In the genomic region with DNA sequence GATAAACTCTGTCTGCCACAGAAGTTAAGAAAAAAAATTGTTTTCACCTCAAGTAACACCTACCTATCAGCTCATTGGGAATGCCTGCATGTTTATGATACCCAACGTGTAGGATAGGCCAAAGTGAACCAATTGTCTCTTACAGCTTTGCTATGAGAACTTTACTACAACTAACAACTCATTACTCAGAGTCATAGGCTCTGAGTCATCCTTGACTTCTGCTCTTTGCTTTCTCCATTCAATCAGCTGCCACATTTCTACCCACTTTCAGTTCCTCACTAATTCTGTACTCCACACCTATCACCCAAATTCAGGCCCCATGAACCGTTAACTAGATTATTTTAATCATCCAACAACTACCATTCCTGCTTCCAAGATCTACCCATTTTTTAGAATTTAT, we compare ENCODE assay signal across 10 cellular contexts.
DNase-seq lines count a peak whose midpoint lies in the region; ATAC-seq and TF ChIP-seq lines count a peak whose summit lies in the region.
"Had no signal": no experiment of that assay in that cellular context is flagged by ENCODE, and none has a peak within 500 bp of the region (broad histone marks: within the 10 kb centered on the region; RNA-seq: fewer than 3 reads in every experiment).

No MANE protein-coding gene starts in this region.

- H3K4me3 ChIP-seq in fibroblast of the aortic adventitia (ENCODE audit: low read depth, low read length) (no peak overlapping the region), tibial nerve (no peak overlapping the region)

- no peaks in the 10 kb centered on the region for H3K4me1 ChIP-seq in tibial nerve

- POLR2A ChIA-PET in GM10248 (lab: Yijun Ruan, JAX), result no interaction called here
- POLR2A ChIA-PET in activated CD8-positive, alpha-beta T cell treated with anti-CD3 and anti-CD28 coated beads, Interleukin-2, amount 10 ng/mL, durations not matched to agents 7 days and 5 days (lab: Charles Lee), result no interaction called here

- TF ChIP-seq CTCF in GM10248 (IDR thresholded peaks at IDR 0.05; ENCODE audit: control extremely low read depth, extremely low read depth, low read depth, missing control alignments) (no peak), fibroblast of the aortic adventitia (IDR thresholded peaks at IDR 0.05; ENCODE audit: insufficient read depth, low read length) (no peak), tibial nerve (IDR thresholded peaks at IDR 0.05) (no peak)

- H3K36me3 ChIP-seq in tibial nerve, result no peaks in the 10 kb centered on the region

- no peak overlapping the region for H3K27ac ChIP-seq in tibial nerve

- 50 to 60% methylated on average over 2 of the region's 2 CpGs for whole genome bisulfite sequencing in tibial nerve, 2 donors

- H3K9me3 ChIP-seq in tibial nerve, result no peaks in the 10 kb centered on the region

- TF ChIP-seq EP300 in tibial nerve (IDR thresholded peaks at IDR 0.05), result no peak

- H3K27me3 ChIP-seq in tibial nerve, result no peaks in the 10 kb centered on the region

- no peak overlapping the region for H3K4me3 Mint-ChIP-seq in activated CD8-positive, alpha-beta T cell treated with anti-CD3 and anti-CD28 coated beads, Interleukin-2, amount 10 ng/mL, durations not matched to agents 7 days and 5 days

- ATAC-seq in GM21576 (IDR thresholded peaks at IDR 0.05; ENCODE audit: unreplicated experiment), result peak; percentile 97
- ATAC-seq in HG03469 (IDR thresholded peaks at IDR 0.05; ENCODE audit: unreplicated experiment), result peak; percentile 92
- ATAC-seq in activated CD8-positive, alpha-beta T cell treated with anti-CD3 and anti-CD28 coated beads, Interleukin-2, amount 10 ng/mL, durations not matched to agents 7 days and 5 days, result no peak

- no peak overlapping the region for H3K27ac Mint-ChIP-seq in activated CD8-positive, alpha-beta T cell treated with anti-CD3 and anti-CD28 coated beads, Interleukin-2, amount 10 ng/mL, durations not matched to agents 7 days and 5 days

- no peaks in the 10 kb centered on the region for H3K36me3 Mint-ChIP-seq in activated CD8-positive, alpha-beta T cell treated with anti-CD3 and anti-CD28 coated beads, Interleukin-2, amount 10 ng/mL, durations not matched to agents 7 days and 5 days (ENCODE audit: low read depth)

- DNase-seq in GM10248 (ENCODE audit: extremely low spot score) (peak; percentile 19), fibroblast of the aortic adventitia (ENCODE audit: low read depth) (peak; percentile 43), cerebellar cortex (ENCODE audit: low spot score) (no peak), tibial nerve (ENCODE audit: low spot score in 2 of 2) (no peak)
- no peak for DNase-seq in activated CD8-positive, alpha-beta T cell treated with anti-CD3 and anti-CD28 coated beads, Interleukin-2, amount 10 ng/mL, durations not matched to agents 7 days and 5 days
- no peak for DNase-seq in central memory CD4-positive, alpha-beta T cell
- DNase-seq: DND-41, NCI-H1930 had no signal

- no peaks in the 10 kb centered on the region for H3K4me1 Mint-ChIP-seq in activated CD8-positive, alpha-beta T cell treated with anti-CD3 and anti-CD28 coated beads, Interleukin-2, amount 10 ng/mL, durations not matched to agents 7 days and 5 days (ENCODE audit: low read depth)

- CTCF ChIA-PET in GM10248 (lab: Yijun Ruan, JAX), result interaction anchor here (1.0 to 2.1 kb wide), 3 partner anchors 9 to 783 kb away, joined by 3 to 8 read pairs (median 5); no protein-coding TSS in a partner anchor
- CTCF ChIA-PET in activated CD8-positive, alpha-beta T cell treated with anti-CD3 and anti-CD28 coated beads, Interleukin-2, amount 10 ng/mL, durations not matched to agents 7 days and 5 days (lab: Charles Lee), result no interaction called here

- H3K9me3 Mint-ChIP-seq in activated CD8-positive, alpha-beta T cell treated with anti-CD3 and anti-CD28 coated beads, Interleukin-2, amount 10 ng/mL, durations not matched to agents 7 days and 5 days (ENCODE audit: insufficient read depth), result no peaks in the 10 kb centered on the region

- TF ChIP-seq POLR2A in tibial nerve (IDR thresholded peaks at IDR 0.05), result no peak

- H3K27me3 Mint-ChIP-seq in activated CD8-positive, alpha-beta T cell treated with anti-CD3 and anti-CD28 coated beads, Interleukin-2, amount 10 ng/mL, durations not matched to agents 7 days and 5 days (ENCODE audit: low read depth), result no peaks in the 10 kb centered on the region

Comparison
In these comparisons a context has a peak if more than half of its experiments do, and no peak if none do; other contexts are left out.
1. DNase-seq: peak in GM10248 (single experiment) and fibroblast of the aortic adventitia (single experiment); none in cerebellar cortex (single experiment), activated CD8-positive, alpha-beta T cell treated with anti-CD3 and anti-CD28 coated beads, Interleukin-2, amount 10 ng/mL, durations not matched to agents 7 days and 5 days (single experiment), central memory CD4-positive, alpha-beta T cell (single experiment) and tibial nerve (0 of 2).